Comparison of ENCODE assay signal across 1 cellular context in genomic region chr2:30293303-30293912, GRCh38.
TF ChIP-seq lines count a peak whose summit lies in the region.

No MANE protein-coding gene starts in this region.

TF ChIP-seq in WTC11, 78 proteins besides CTCF, POLR2A, EP300 and RAD21 (continued from another document):
- no peak for TF ChIP-seq E2F5 (CRISPR knock-in tag; IDR thresholded peaks at IDR 0.05)
- no peak for TF ChIP-seq CREB1 (CRISPR knock-in tag; IDR thresholded peaks at IDR 0.05)
- no peak for TF ChIP-seq PRDM15 (CRISPR knock-in tag; IDR thresholded peaks at IDR 0.05)
